11 cellular contexts compared by ENCODE assay signal in genomic region chr10:3763035-3763456, GRCh38. TPM values are rescaled to one million over a fixed set of nuclear protein-coding genes. Genes with fewer than 3 reads are reported as not detected.
DNase-seq lines count a peak whose midpoint lies in the region; ATAC-seq and TF ChIP-seq lines count a peak whose summit lies in the region.
"Had no signal": no experiment of that assay in that cellular context is flagged by ENCODE, and none has a peak within 500 bp of the region (broad histone marks: within the 10 kb centered on the region; RNA-seq: fewer than 3 reads in every experiment).

No MANE protein-coding gene starts in this region.

- ATAC-seq in upper lobe of right lung (no peak), HG03175 (IDR thresholded peaks at IDR 0.05; ENCODE audit: unreplicated experiment) (no peak)
- ATAC-seq: WTC11 had no signal

- H3K4me1 Mint-ChIP-seq in dendritic cell treated with granulocyte-macrophage colony-stimulating factor and Interleukin-4, amounts not matched to agents 40 ng/mL and 50 ng/mL, for 4 days (ENCODE audit: low read depth): peaks cover 84% of the 10 kb centered on the region

- intact Hi-C loops in dendritic cell treated with granulocyte-macrophage colony-stimulating factor and Interleukin-4, amounts not matched to agents 40 ng/mL and 50 ng/mL, for 4 days (cut with micrococcal nuclease): loop anchor here (5.0 to 10.0 kb wide), 2 partner anchors 178 to 296 kb away; no protein-coding TSS in a partner anchor
- intact Hi-C loops in upper lobe of right lung (cut with DNase I): no loop called here

- no peaks in the 10 kb centered on the region for H3K27me3 Mint-ChIP-seq in dendritic cell treated with granulocyte-macrophage colony-stimulating factor and Interleukin-4, amounts not matched to agents 40 ng/mL and 50 ng/mL, for 4 days

- H3K9me3 Mint-ChIP-seq in dendritic cell treated with granulocyte-macrophage colony-stimulating factor and Interleukin-4, amounts not matched to agents 40 ng/mL and 50 ng/mL, for 4 days: peaks cover 8% of the 10 kb centered on the region
- H3K9me3 Mint-ChIP-seq: WTC11 had no signal

- no peaks in the 10 kb centered on the region for H3K79me2 ChIP-seq in osteoblast (ENCODE audit: insufficient read depth, low read length)

- H3K27me3 ChIP-seq in MG63: no peaks in the 10 kb centered on the region
- no peaks in the 10 kb centered on the region for H3K27me3 ChIP-seq in osteoblast (ENCODE audit: insufficient read depth, low read length)
- H3K27me3 ChIP-seq in upper lobe of right lung: no peaks in the 10 kb centered on the region

- peaks cover 27% of the 10 kb centered on the region for H3K4me1 ChIP-seq in osteoblast (ENCODE audit: insufficient read depth, low read length)
- H3K4me1 ChIP-seq in upper lobe of right lung: peaks cover 8% of the 10 kb centered on the region

- H3K9me3 ChIP-seq in MG63 (no peaks in the 10 kb centered on the region), osteoblast (ENCODE audit: low read depth, low read length) (no peaks in the 10 kb centered on the region), upper lobe of right lung (no peaks in the 10 kb centered on the region)

- H3K27ac ChIP-seq in osteoblast (ENCODE audit: low read depth, low read length): peak overlapping the region; percentile 60
- H3K27ac ChIP-seq in upper lobe of right lung: no peak overlapping the region

- H2AFZ ChIP-seq in osteoblast (ENCODE audit: low read length): no peak overlapping the region

- DNase-seq in EL (peak; percentile 85), MG63 (peak; percentile 64), osteoblast (ENCODE audit: insufficient read length, low spot score, missing footprints) (no peak), SHP77 (lab: John Stamatoyannopoulos, UW) (no peak), upper lobe of right lung (no peak)
- DNase-seq: aorta, GF-D8, mesendoderm had no signal

- H3K4me2 ChIP-seq in osteoblast (ENCODE audit: insufficient read depth, low read length): peak overlapping the region; percentile 36

- TF ChIP-seq CTCF in osteoblast (IDR thresholded peaks at IDR 0.05; ENCODE audit: extremely low read depth, low read depth, low read length) (no peak), upper lobe of right lung (IDR thresholded peaks at IDR 0.05) (no peak)

- H3K4me3 ChIP-seq in MG63: no peak overlapping the region
- H3K4me3 ChIP-seq in osteoblast (ENCODE audit: insufficient read depth, low read length): no peak overlapping the region
- H3K4me3 ChIP-seq in upper lobe of right lung: no peak overlapping the region

- no peaks in the 10 kb centered on the region for H3K36me3 Mint-ChIP-seq in dendritic cell treated with granulocyte-macrophage colony-stimulating factor and Interleukin-4, amounts not matched to agents 40 ng/mL and 50 ng/mL, for 4 days (ENCODE audit: low read depth)
- H3K36me3 Mint-ChIP-seq: WTC11 had no signal

- H3K27ac Mint-ChIP-seq in dendritic cell treated with granulocyte-macrophage colony-stimulating factor and Interleukin-4, amounts not matched to agents 40 ng/mL and 50 ng/mL, for 4 days: peak overlapping the region; percentile 93
- H3K27ac Mint-ChIP-seq: WTC11 had no signal

- H3K36me3 ChIP-seq in MG63 (no peaks in the 10 kb centered on the region), osteoblast (ENCODE audit: insufficient read depth, low read length) (no peaks in the 10 kb centered on the region), upper lobe of right lung (no peaks in the 10 kb centered on the region)

- H4K20me1 ChIP-seq in osteoblast (ENCODE audit: insufficient read depth, low read length): no peaks in the 10 kb centered on the region

- no peak overlapping the region for H3K4me3 Mint-ChIP-seq in dendritic cell treated with granulocyte-macrophage colony-stimulating factor and Interleukin-4, amounts not matched to agents 40 ng/mL and 50 ng/mL, for 4 days
- H3K4me3 Mint-ChIP-seq: WTC11 had no signal

RNA-seq across cellular contexts. Expression of gene KLF6, which starts 22.0 kb away (rescaled TPM):
- total RNA-seq in MG63 (2014; rRNA removed; shearing (Covaris generic); ENCODE audit: low replicate concordance): 38.8 and 40.4 TPM in 2 replicates
- total RNA-seq in osteoblast: 50.1 and 52.1 TPM in 2 replicates
- total RNA-seq in upper lobe of right lung: 247 TPM

Comparison
In these comparisons a context has a peak if more than half of its experiments do, and no peak if none do; other contexts are left out.
1. DNase-seq: peak in EL (single experiment) and MG63 (single experiment); none in osteoblast (single experiment), SHP77 (0 of 2) and upper lobe of right lung (single experiment).